In genomic region chr18:13435596-13436333, GRCh38 we compare ENCODE assay signal across 11 cellular contexts.
A peak's percentile ranks its signal among the peaks of the same experiment; 100 is the strongest.
DNase-seq lines count a peak whose midpoint lies in the region; ATAC-seq lines count a peak whose summit lies in the region.
"Had no signal": no experiment of that assay in that cellular context is flagged by ENCODE, and none has a peak within 500 bp of the region (broad histone marks: within the 10 kb centered on the region; RNA-seq: fewer than 3 reads in every experiment).

No MANE protein-coding gene starts in this region.

- intact Hi-C loops in activated T-helper 2 cell treated with anti-CD3 and anti-CD28 coated beads, Interferon-gamma antibody, Interleukin-2, Interleukin-4, amounts not matched to agents 10 μg/mL and 5 μg/mL and 100 μg/mL, durations not matched to agents 14 hours and 24 hours and 36 hours (cut with micrococcal nuclease), result loop anchor here (2.0 to 5.0 kb wide), 3 partner anchors 127 to 177 kb away; no protein-coding TSS in a partner anchor

- H3K9me3 Mint-ChIP-seq in stimulated activated naive CD8-positive, alpha-beta T cell treated with anti-CD3 and anti-CD28 coated beads, Interleukin-15, amount 100 ng/mL, for 72 hours, result no peaks in the 10 kb centered on the region
- H3K9me3 Mint-ChIP-seq in activated T-helper 2 cell treated with anti-CD3 and anti-CD28 coated beads, Interferon-gamma antibody, Interleukin-2, Interleukin-4, amounts not matched to agents 10 μg/mL and 5 μg/mL and 100 μg/mL, durations not matched to agents 14 hours and 24 hours and 36 hours, result no peaks in the 10 kb centered on the region
- H3K9me3 Mint-ChIP-seq: brain had no signal

- ATAC-seq in stimulated activated naive CD8-positive, alpha-beta T cell treated with anti-CD3 and anti-CD28 coated beads, Interleukin-15, Interleukin-2, amounts not matched to agents 100 U/mL and 50 U/mL, for 24 hours, result peak; percentile 38
- ATAC-seq in stimulated activated naive CD8-positive, alpha-beta T cell treated with anti-CD3 and anti-CD28 coated beads, Interleukin-15, amount 100 ng/mL, for 72 hours, result no peak
- ATAC-seq in HG03135 (IDR thresholded peaks at IDR 0.05; ENCODE audit: unreplicated experiment) (no peak), HG03442 (IDR thresholded peaks at IDR 0.05; ENCODE audit: unreplicated experiment) (no peak)

- H3K4me3 Mint-ChIP-seq in stimulated activated naive CD8-positive, alpha-beta T cell treated with anti-CD3 and anti-CD28 coated beads, Interleukin-15, amount 100 ng/mL, for 72 hours, result peak overlapping the region in 1 of 2 donors; percentile 31
- no peak overlapping the region for H3K4me3 Mint-ChIP-seq in activated T-helper 2 cell treated with anti-CD3 and anti-CD28 coated beads, Interferon-gamma antibody, Interleukin-2, Interleukin-4, amounts not matched to agents 10 μg/mL and 5 μg/mL and 100 μg/mL, durations not matched to agents 14 hours and 24 hours and 36 hours (ENCODE audit: low read depth)
- H3K4me3 Mint-ChIP-seq: brain had no signal

- no peaks in the 10 kb centered on the region for H3K27me3 Mint-ChIP-seq in stimulated activated naive CD8-positive, alpha-beta T cell treated with anti-CD3 and anti-CD28 coated beads, Interleukin-15, amount 100 ng/mL, for 72 hours
- H3K27me3 Mint-ChIP-seq in activated T-helper 2 cell treated with anti-CD3 and anti-CD28 coated beads, Interferon-gamma antibody, Interleukin-2, Interleukin-4, amounts not matched to agents 10 μg/mL and 5 μg/mL and 100 μg/mL, durations not matched to agents 14 hours and 24 hours and 36 hours (ENCODE audit: low read depth), result no peaks in the 10 kb centered on the region

- H3K36me3 Mint-ChIP-seq in activated T-helper 2 cell treated with anti-CD3 and anti-CD28 coated beads, Interferon-gamma antibody, Interleukin-2, Interleukin-4, amounts not matched to agents 10 μg/mL and 5 μg/mL and 100 μg/mL, durations not matched to agents 14 hours and 24 hours and 36 hours (ENCODE audit: low read depth), result no peaks in the 10 kb centered on the region
- H3K36me3 Mint-ChIP-seq: brain had no signal

- DNase-seq in stimulated activated naive CD8-positive, alpha-beta T cell treated with anti-CD3 and anti-CD28 coated beads, Interleukin-15, Interleukin-2, amounts not matched to agents 100 U/mL and 50 U/mL, for 24 hours, result no peak
- DNase-seq in stimulated activated naive CD8-positive, alpha-beta T cell treated with anti-CD3 and anti-CD28 coated beads, Interleukin-15, amount 100 ng/mL, for 72 hours, result no peak
- no peak for DNase-seq in activated T-helper 2 cell treated with anti-CD3 and anti-CD28 coated beads, Interferon-gamma antibody, Interleukin-2, Interleukin-4, amounts not matched to agents 10 μg/mL and 5 μg/mL and 100 μg/mL, durations not matched to agents 14 hours and 24 hours and 36 hours (ENCODE audit: low spot score)
- DNase-seq in kidney glomerular epithelial cell (lab: John Stamatoyannopoulos, UW) (peak; percentile 44), putamen (ENCODE audit: low spot score) (no peak), NCI-H524 (lab: John Stamatoyannopoulos, UW) (no peak)
- DNase-seq: NCI-H1694, right cardiac atrium had no signal

- H3K27ac Mint-ChIP-seq in stimulated activated naive CD8-positive, alpha-beta T cell treated with anti-CD3 and anti-CD28 coated beads, Interleukin-15, amount 100 ng/mL, for 72 hours, result no peak overlapping the region
- H3K27ac Mint-ChIP-seq in activated T-helper 2 cell treated with anti-CD3 and anti-CD28 coated beads, Interferon-gamma antibody, Interleukin-2, Interleukin-4, amounts not matched to agents 10 μg/mL and 5 μg/mL and 100 μg/mL, durations not matched to agents 14 hours and 24 hours and 36 hours, result peak overlapping the region; percentile 54

- peaks cover 64% of the 10 kb centered on the region for H3K4me1 Mint-ChIP-seq in stimulated activated naive CD8-positive, alpha-beta T cell treated with anti-CD3 and anti-CD28 coated beads, Interleukin-15, amount 100 ng/mL, for 72 hours
- peaks cover 56% of the 10 kb centered on the region for H3K4me1 Mint-ChIP-seq in activated T-helper 2 cell treated with anti-CD3 and anti-CD28 coated beads, Interferon-gamma antibody, Interleukin-2, Interleukin-4, amounts not matched to agents 10 μg/mL and 5 μg/mL and 100 μg/mL, durations not matched to agents 14 hours and 24 hours and 36 hours (ENCODE audit: low read depth)
